In the genomic region with DNA sequence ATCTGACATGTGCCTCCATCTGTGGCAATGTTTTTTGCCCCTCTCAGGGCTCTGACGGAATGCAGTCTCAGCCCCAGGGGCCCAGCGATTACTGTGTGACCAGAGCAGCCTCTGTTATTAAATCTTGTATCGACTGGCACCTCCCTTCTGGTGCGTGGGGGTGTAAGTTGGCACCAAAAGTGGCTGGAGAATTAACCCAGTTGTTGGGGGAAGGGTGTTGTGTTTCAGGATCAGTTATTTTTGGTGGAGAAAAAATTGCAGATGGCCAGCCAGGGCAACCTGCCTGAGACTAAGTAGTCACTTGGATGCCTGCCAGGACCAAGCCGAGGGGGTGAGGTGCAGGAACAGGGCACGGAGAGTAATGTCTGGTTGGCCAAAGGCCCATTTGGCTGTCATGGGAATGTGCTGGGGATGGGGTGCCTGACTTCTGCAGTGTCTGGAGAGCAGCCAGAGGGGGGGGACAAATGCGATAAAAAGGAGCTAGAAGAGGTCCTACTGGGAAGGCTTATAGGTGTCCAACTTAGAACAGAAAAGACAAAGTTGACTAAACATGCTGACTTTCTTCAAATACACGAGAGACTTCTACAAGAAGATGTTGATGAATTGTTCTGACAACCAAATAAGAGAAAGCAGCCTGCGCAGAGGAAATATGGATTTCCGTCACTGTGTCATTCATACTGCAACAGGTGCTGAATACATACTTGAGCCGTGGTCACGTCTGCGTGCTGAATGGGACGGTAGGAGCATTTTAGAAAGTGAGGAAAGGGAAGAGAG, we compare ENCODE assay signal across 11 cellular contexts.
DNase-seq lines count a peak whose midpoint lies in the region; ATAC-seq and TF ChIP-seq lines count a peak whose summit lies in the region.
"Had no signal": no experiment of that assay in that cellular context is flagged by ENCODE, and none has a peak within 500 bp of the region (broad histone marks: within the 10 kb centered on the region; RNA-seq: fewer than 3 reads in every experiment).

No MANE protein-coding gene starts in this region.

- DNase-seq in DMS153 (lab: John Stamatoyannopoulos, UW) = peak; percentile 85
- peak; percentile 74 for DNase-seq in NCI-H1694 (lab: John Stamatoyannopoulos, UW)
- DNase-seq in SJCRH30 = peak; percentile 52 to 62
- peak; percentile 52 to 68 for DNase-seq in left colon
- no peak for DNase-seq in prostate gland (ENCODE audit: low spot score)
- no peak for DNase-seq in erythroblast (lab: John Stamatoyannopoulos, UW)
- no peak for DNase-seq in KG1 (lab: John Stamatoyannopoulos, UW)
- DNase-seq: DND-41; effector CD4-positive, alpha-beta T cell had no signal

- H3K36me3 ChIP-seq in SJCRH30 = no peaks in the 10 kb centered on the region
- no peaks in the 10 kb centered on the region for H3K36me3 ChIP-seq in prostate gland

- H3K9me3 ChIP-seq in SJCRH30 (replicated peaks) = no peaks in the 10 kb centered on the region
- no peaks in the 10 kb centered on the region for H3K9me3 ChIP-seq in prostate gland

- intact Hi-C loops in left colon (cut with DNase I, micrococcal nuclease) (no loop called here), prostate gland (cut with DNase I) (no loop called here)

- H3K4me1 ChIP-seq in SJCRH30 (peaks cover 10% of the 10 kb centered on the region), prostate gland (replicated peaks) (no peaks in the 10 kb centered on the region)

- ATAC-seq in left colon = peak; percentile 67
- ATAC-seq in GM18868 (IDR thresholded peaks at IDR 0.05; ENCODE audit: unreplicated experiment) = no peak

- no peak overlapping the region for H3K27ac ChIP-seq in SJCRH30
- no peak overlapping the region for H3K27ac ChIP-seq in prostate gland
- H3K27ac ChIP-seq: KMS-11 had no signal

- no peak for TF ChIP-seq CTCF in prostate gland (IDR thresholded peaks at IDR 0.05)

- H3K27me3 ChIP-seq in SJCRH30 = no peaks in the 10 kb centered on the region
- no peaks in the 10 kb centered on the region for H3K27me3 ChIP-seq in prostate gland (replicated peaks; ENCODE audit: insufficient read depth)

- TF ChIP-seq POLR2A in prostate gland (IDR thresholded peaks at IDR 0.05) (no peak), erythroblast (IDR thresholded peaks at IDR 0.05; ENCODE audit: low read length) (no peak)

- H3K4me3 ChIP-seq in SJCRH30 = no peak overlapping the region
- no peak overlapping the region for H3K4me3 ChIP-seq in prostate gland

- WGBS in prostate gland = 42% methylated on average over 14 of the region's 14 CpGs

Comparison
In these comparisons a context has a peak if more than half of its experiments do, and no peak if none do; other contexts are left out.
1. DNase-seq: peak in DMS153 (single experiment), NCI-H1694 (single experiment), SJCRH30 (2 of 2) and left colon (2 of 2); none in prostate gland (single experiment), erythroblast (0 of 2) and KG1 (single experiment).